ENCODE assay signal across 19 cellular contexts in the genomic region with DNA sequence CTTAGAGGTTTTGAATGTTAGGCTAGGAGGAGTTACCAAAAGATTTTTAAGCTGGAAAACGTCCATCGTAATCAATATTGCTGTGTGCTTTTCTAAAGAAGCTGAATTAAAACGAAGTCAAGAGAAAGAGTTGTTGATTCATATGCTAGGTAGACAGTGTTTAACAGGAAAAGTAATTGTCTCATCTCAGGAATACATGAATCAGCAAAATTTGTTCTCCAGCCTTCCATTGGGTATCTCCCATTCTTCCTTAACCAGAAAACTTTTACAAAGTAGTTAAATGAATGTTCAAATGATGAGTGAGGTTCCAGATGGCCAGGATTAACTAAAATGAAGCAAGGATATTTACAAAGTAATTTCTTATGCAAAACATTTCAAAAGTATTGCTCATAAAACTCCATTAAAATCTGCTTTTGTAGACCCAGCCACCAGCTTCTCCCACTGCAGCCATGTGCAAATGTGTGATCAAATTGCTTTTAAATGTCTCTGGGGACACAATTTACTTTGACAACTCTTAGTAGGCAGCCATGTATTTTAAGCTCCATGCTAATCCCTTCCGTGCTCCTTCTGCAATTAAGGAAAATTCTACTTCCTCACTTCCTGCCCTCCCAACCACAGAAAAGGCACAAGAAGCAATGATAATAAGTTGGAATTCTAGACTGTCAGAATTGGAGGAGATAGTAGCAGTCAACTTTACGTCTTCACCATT.
DNase-seq lines count a peak whose midpoint lies in the region; ATAC-seq, FAIRE-seq and TF ChIP-seq lines count a peak whose summit lies in the region.
"Had no signal": no experiment of that assay in that cellular context is flagged by ENCODE, and none has a peak within 500 bp of the region (broad histone marks: within the 10 kb centered on the region; RNA-seq: fewer than 3 reads in every experiment).

No MANE protein-coding gene starts in this region.

- BruUV-seq in HepG2 (replicated peaks; lab: Mats Ljungman, UMichigan) (no TSS peak), K562 (replicated peaks; lab: Mats Ljungman, UMichigan) (no TSS peak)

- intact Hi-C loops in HepG2 (cut with micrococcal nuclease; ENCODE audit: unreplicated experiment): no loop called here
- intact Hi-C loops in right lobe of liver (cut with DNase I): no loop called here
- intact Hi-C loops in K562 (cut with micrococcal nuclease): no loop called here
- intact Hi-C loops in heart left ventricle (cut with DNase I): no loop called here

- H3K9me1 ChIP-seq in K562 (ENCODE audit: control insufficient read depth, insufficient read depth, low read length): no peaks in the 10 kb centered on the region

- TF ChIP-seq POLR2A in HepG2 (IDR thresholded peaks at IDR 0.05; ENCODE audit: insufficient read depth in 1 of 2, low read depth in 2 of 2, low read length in 2 of 2) (no peak), right lobe of liver (IDR thresholded peaks at IDR 0.05) (no peak), K562 (conservative IDR thresholded peaks at IDR 0.05) (no peak), heart left ventricle (IDR thresholded peaks at IDR 0.05) (no peak)

- H3K9me3 ChIP-seq in HepG2 (ENCODE audit: low read length) (peaks cover 19% of the 10 kb centered on the region), right lobe of liver (no peaks in the 10 kb centered on the region), K562 (replicated peaks; ENCODE audit: control insufficient read depth, insufficient read depth, low read depth, low read length) (peaks cover 7% of the 10 kb centered on the region), heart left ventricle (peaks cover 0 to 17% (median 11%) of the 10 kb centered on the region in 12 donors)

- H3K27me3 ChIP-seq in HepG2 (ENCODE audit: control insufficient read depth in 1 of 2, insufficient read depth in 2 of 2, low read length in 2 of 2) (no peaks in the 10 kb centered on the region), right lobe of liver (no peaks in the 10 kb centered on the region), K562 (ENCODE audit: control insufficient read depth in 2 of 2, insufficient read depth in 2 of 2, low read length in 2 of 2) (no peaks in the 10 kb centered on the region), heart left ventricle (no peaks in the 10 kb centered on the region)
- H3K27me3 ChIP-seq: BLaER1 treated with 17β-estradiol and CSF1 and Interleukin-3, amounts not matched to agents 10 nM and 100 nM had no signal

- POLR2A ChIA-PET in HepG2 (lab: Yijun Ruan, JAX): no interaction called here
- POLR2A ChIA-PET in K562 (lab: Yijun Ruan, JAX): no interaction called here

- H3K9ac ChIP-seq in HepG2 (ENCODE audit: insufficient read depth, low read depth, low read length) (no peak overlapping the region), K562 (ENCODE audit: insufficient read depth in 1 of 2, low read depth in 2 of 2, low read length in 2 of 2) (no peak overlapping the region)
- H3K9ac ChIP-seq: BLaER1 treated with 17β-estradiol and CSF1 and Interleukin-3, amounts not matched to agents 10 nM and 100 nM had no signal

- H3K4me2 ChIP-seq in HepG2 (ENCODE audit: low read depth, low read length) (no peak overlapping the region), K562 (ENCODE audit: insufficient read depth, low read length) (no peak overlapping the region)
- H3K4me2 ChIP-seq: BLaER1 treated with 17β-estradiol and CSF1 and Interleukin-3, amounts not matched to agents 10 nM and 100 nM had no signal

- H3K36me3 ChIP-seq in HepG2 (replicated peaks in 1 of 2; ENCODE audit: control insufficient read depth in 1 of 2, insufficient read depth in 2 of 2, low read length in 2 of 2) (no peaks in the 10 kb centered on the region), right lobe of liver (no peaks in the 10 kb centered on the region), K562 (ENCODE audit: control insufficient read depth, insufficient read depth, low read length) (no peaks in the 10 kb centered on the region), heart left ventricle (no peaks in the 10 kb centered on the region)
- H3K36me3 ChIP-seq: BLaER1 treated with 17β-estradiol and CSF1 and Interleukin-3, amounts not matched to agents 10 nM and 100 nM had no signal

- ATAC-seq in HepG2 (no peak), right lobe of liver (no peak), K562 (no peak), heart left ventricle (no peak), GM21390 (IDR thresholded peaks at IDR 0.05; ENCODE audit: unreplicated experiment) (no peak)
- ATAC-seq: GM12878 had no signal

- CTCF ChIA-PET in HepG2 (lab: Yijun Ruan, JAX; ENCODE audit: low intra/inter-chr PET ratio, low total read pairs): no interaction called here
- CTCF ChIA-PET in K562 (lab: Yijun Ruan, JAX; ENCODE audit: low intra/inter-chr PET ratio): no interaction called here

- FAIRE-seq in HepG2 (lab: Jason Lieb, UNC) (no peak), K562 (lab: Jason Lieb, UNC) (no peak)
- FAIRE-seq: A204.1, GM12878, H1, HTR-8/SVneo had no signal

- WGBS in HepG2 (ENCODE audit: low lambda C conversion rate): 15% methylated on average over 5 of the region's 5 CpGs
- WGBS in right lobe of liver (ENCODE audit: insufficient coverage, low coverage, low lambda C conversion rate, missing lambda C conversion rate): 52% methylated on average over 5 of the region's 5 CpGs
- WGBS in K562 (ENCODE audit: insufficient coverage, low coverage, missing lambda C conversion rate): 0% methylated on average over 5 of the region's 5 CpGs
- 73 to 77% (median 75%) methylated on average over 5 of the region's 5 CpGs for WGBS in heart left ventricle, 4 donors

- DNase-seq in HepG2 (ENCODE audit: low spot score): no peak
- no peak for DNase-seq in right lobe of liver
- DNase-seq in NCI-H1048 (lab: John Stamatoyannopoulos, UW): peak; percentile 36
- DNase-seq in K562 (ENCODE audit: extremely low read depth in 1 of 4, low spot score in 3 of 4): no peak
- no peak for DNase-seq in heart left ventricle
- DNase-seq: CD4-positive, CD25-positive, alpha-beta regulatory T cell; CD8-positive, alpha-beta memory T cell; COR-L47; DMS 273 treated with DMSO at 0.1 percent for 48 hours; DMS53; DND-41; EL; H9 had no signal

- H3K4me3 ChIP-seq in HepG2 (replicated peaks in 1 of 3; ENCODE audit: insufficient read depth in 1 of 3, low read depth in 2 of 3, low read length in 3 of 3): no peak overlapping the region
- no peak overlapping the region for H3K4me3 ChIP-seq in right lobe of liver
- no peak overlapping the region for H3K4me3 ChIP-seq in K562
- H3K4me3 ChIP-seq in heart left ventricle: no peak overlapping the region
- H3K4me3 ChIP-seq: BLaER1 treated with 17β-estradiol and CSF1 and Interleukin-3, amounts not matched to agents 10 nM and 100 nM; GM12878 had no signal

- H4K20me1 ChIP-seq in HepG2 (ENCODE audit: insufficient read depth, low read length): no peaks in the 10 kb centered on the region
- H4K20me1 ChIP-seq in K562 (replicated peaks; ENCODE audit: control insufficient read depth, insufficient read depth, low read length): no peaks in the 10 kb centered on the region
- H4K20me1 ChIP-seq: BLaER1 treated with 17β-estradiol and CSF1 and Interleukin-3, amounts not matched to agents 10 nM and 100 nM had no signal

- H3K27ac ChIP-seq in HepG2 (ENCODE audit: extremely low read length, insufficient read depth, low read length) (no peak overlapping the region), right lobe of liver (no peak overlapping the region), K562 (ENCODE audit: extremely low read depth, low read depth, low read length) (no peak overlapping the region), heart left ventricle (no peak overlapping the region)
- H3K27ac ChIP-seq: BLaER1 treated with 17β-estradiol and CSF1 and Interleukin-3, amounts not matched to agents 10 nM and 100 nM had no signal

- TF ChIP-seq EP300 in HepG2 (IDR thresholded peaks at IDR 0.05; ENCODE audit: low read depth in 2 of 2, low read length in 2 of 2): no peak
- no peak for TF ChIP-seq EP300 in HepG2 (CRISPR knock-in tag; IDR thresholded peaks at IDR 0.05; ENCODE audit: borderline replicate concordance)
- TF ChIP-seq EP300 in K562 (IDR thresholded peaks at IDR 0.05; ENCODE audit: low read length): no peak

- TF ChIP-seq CTCF in HepG2 (CRISPR knock-in tag; IDR thresholded peaks at IDR 0.05) (no peak), right lobe of liver (IDR thresholded peaks at IDR 0.05) (no peak), K562 (IDR thresholded peaks at IDR 0.05 in 2 of 3, conservative IDR thresholded peaks at IDR 0.05 in 1 of 3; ENCODE audit: insufficient read depth in 2 of 3, low read depth in 1 of 3, low read length in 3 of 3) (no peak), heart left ventricle (IDR thresholded peaks at IDR 0.05) (no peak)

- H2AFZ ChIP-seq in HepG2 (ENCODE audit: low read length) (no peak overlapping the region), K562 (ENCODE audit: low read depth, low read length) (no peak overlapping the region)

- TF ChIP-seq RAD21 in HepG2 (CRISPR knock-in tag; IDR thresholded peaks at IDR 0.05): no peak
- TF ChIP-seq RAD21 in K562 (CRISPR knock-in tag; conservative IDR thresholded peaks at IDR 0.05 in 1 of 2, IDR thresholded peaks at IDR 0.05 in 1 of 2): no peak

- in situ Hi-C loops in HepG2 (cut with HindIII; ENCODE audit: extremely low pct_ligation_motif_present, low pct_unique_long_range_greater_than_20kb) (no loop called here), K562 (cut with MboI) (no loop called here)

- H3K79me2 ChIP-seq in HepG2 (ENCODE audit: insufficient read depth, low read length) (no peaks in the 10 kb centered on the region), K562 (ENCODE audit: control insufficient read depth, insufficient read depth, low read length) (no peaks in the 10 kb centered on the region)

- H3K4me1 ChIP-seq in HepG2 (ENCODE audit: insufficient read depth, low read length) (no peaks in the 10 kb centered on the region), right lobe of liver (no peaks in the 10 kb centered on the region), K562 (replicated peaks in 1 of 2; ENCODE audit: control insufficient read depth in 2 of 2, insufficient read depth in 2 of 2, low read length in 2 of 2) (no peaks in the 10 kb centered on the region), heart left ventricle (no peaks in the 10 kb centered on the region)
- H3K4me1 ChIP-seq: BLaER1 treated with 17β-estradiol and CSF1 and Interleukin-3, amounts not matched to agents 10 nM and 100 nM had no signal

TF ChIP-seq in HepG2, 621 proteins besides CTCF, POLR2A, EP300 and RAD21:
- TF ChIP-seq XBP1 (CRISPR knock-in tag; IDR thresholded peaks at IDR 0.05) (no peak), MAFK (conservative IDR thresholded peaks at IDR 0.05 in 1 of 2, IDR thresholded peaks at IDR 0.05 in 1 of 2; ENCODE audit: low read length in 2 of 2) (peak; percentile 71 to 90), MAFF (IDR thresholded peaks at IDR 0.05; ENCODE audit: low read depth, low read length) (peak; percentile 84)

TF ChIP-seq in K562, 482 proteins besides CTCF, POLR2A, EP300 and RAD21:
- TF ChIP-seq ZNF316 (IDR thresholded peaks at IDR 0.05) (peak; percentile 86), MAFK (IDR thresholded peaks at IDR 0.05; ENCODE audit: low read length) (peak; percentile 64), C11orf30 (IDR thresholded peaks at IDR 0.05; ENCODE audit: low read depth) (peak; percentile 73), NFRKB (IDR thresholded peaks at IDR 0.05; ENCODE audit: low read depth) (no peak), MAFF (IDR thresholded peaks at IDR 0.05; ENCODE audit: low read length) (peak; percentile 61), PHF21A (IDR thresholded peaks at IDR 0.05; ENCODE audit: borderline replicate concordance, low read depth) (no peak), MAFG (tag; conservative IDR thresholded peaks at IDR 0.05) (peak; percentile 68)

Comparison
In these comparisons a context has a peak if more than half of its experiments do, and no peak if none do; other contexts are left out.
1. Of the 241 proteins assayed by ChIP-seq in both HepG2 and K562: peak only in HepG2: none; only in K562: MAFG; in both: MAFF and MAFK; in neither: 238.